Comparison of ENCODE assay signal across 15 cellular contexts in genomic region chr10:517872-518475, GRCh38.
DNase-seq lines count a peak whose midpoint lies in the region; ATAC-seq and TF ChIP-seq lines count a peak whose summit lies in the region.
"Had no signal": no experiment of that assay in that cellular context is flagged by ENCODE, and none has a peak within 500 bp of the region (broad histone marks: within the 10 kb centered on the region; RNA-seq: fewer than 3 reads in every experiment).

No MANE protein-coding gene starts in this region.

- no peak overlapping the region for H3K4me3 ChIP-seq in right cardiac atrium (ENCODE audit: low read length)
- H3K4me3 ChIP-seq in ectodermal cell (ENCODE audit: insufficient read depth, low read depth, low read length): no peak overlapping the region
- peak overlapping the region; percentile 30 for H3K4me3 ChIP-seq in trophoblast cell (ENCODE audit: low read depth, low read length)

- no peak overlapping the region for H4K91ac ChIP-seq in trophoblast cell (ENCODE audit: low read depth, low read length)

- no peak overlapping the region for H3K18ac ChIP-seq in trophoblast cell (ENCODE audit: low read length)

- H3K4me3 Mint-ChIP-seq in type B pancreatic cell: peak overlapping the region; percentile 31
- H3K4me3 Mint-ChIP-seq in activated T-helper 2 cell treated with anti-CD3 and anti-CD28 coated beads, Interferon-gamma antibody, Interleukin-2, Interleukin-4, amounts not matched to agents 10 μg/mL and 5 μg/mL and 100 μg/mL, durations not matched to agents 14 hours and 24 hours and 36 hours (ENCODE audit: low read depth): no peak overlapping the region

- H4K8ac ChIP-seq in trophoblast cell (ENCODE audit: low read depth, low read length): no peak overlapping the region

- peaks cover 5% of the 10 kb centered on the region for H3K36me3 Mint-ChIP-seq in type B pancreatic cell
- H3K36me3 Mint-ChIP-seq in activated T-helper 2 cell treated with anti-CD3 and anti-CD28 coated beads, Interferon-gamma antibody, Interleukin-2, Interleukin-4, amounts not matched to agents 10 μg/mL and 5 μg/mL and 100 μg/mL, durations not matched to agents 14 hours and 24 hours and 36 hours (ENCODE audit: low read depth): no peaks in the 10 kb centered on the region

- intact Hi-C loops in cardiac septum (cut with DNase I): loop anchor here (10.0 kb wide), 1 partner anchor 97 kb away; no protein-coding TSS in a partner anchor
- intact Hi-C loops in right cardiac atrium (cut with DNase I): loop anchor here in 1 of 4 donors (10.0 kb wide), 1 partner anchor 167 kb away; the partner anchor contains the start of gene DIP2C
- intact Hi-C loops in activated T-helper 2 cell treated with anti-CD3 and anti-CD28 coated beads, Interferon-gamma antibody, Interleukin-2, Interleukin-4, amounts not matched to agents 10 μg/mL and 5 μg/mL and 100 μg/mL, durations not matched to agents 14 hours and 24 hours and 36 hours (cut with micrococcal nuclease): loop anchor here (10.0 kb wide), 1 partner anchor 267 kb away; no protein-coding TSS in a partner anchor

- H3K27ac ChIP-seq in right cardiac atrium (ENCODE audit: low read length): no peak overlapping the region
- H3K27ac ChIP-seq in ectodermal cell (ENCODE audit: insufficient read depth, low read depth, low read length, poor library complexity, severe bottlenecking): peak overlapping the region; percentile 11
- no peak overlapping the region for H3K27ac ChIP-seq in trophoblast cell (ENCODE audit: low read depth, low read length)
- H3K27ac ChIP-seq: C4-2B had no signal

- no peaks in the 10 kb centered on the region for H3K79me2 ChIP-seq in trophoblast cell (ENCODE audit: control insufficient read depth, insufficient read depth, low read length, poor library complexity)

- peaks cover 2% of the 10 kb centered on the region for H3K4me1 ChIP-seq in right cardiac atrium (ENCODE audit: control insufficient read depth, insufficient read depth, low read length)
- peaks cover 26% of the 10 kb centered on the region for H3K4me1 ChIP-seq in ectodermal cell (ENCODE audit: control insufficient read depth, insufficient read depth, low read length)
- peaks cover 6 to 20% of the 10 kb centered on the region in 2 experiments for H3K4me1 ChIP-seq in trophoblast cell (ENCODE audit: control insufficient read depth in 1 of 2, insufficient read depth in 2 of 2, low read length in 2 of 2)

- H3K14ac ChIP-seq in trophoblast cell (ENCODE audit: low read length): no peak overlapping the region

- H3K4me1 Mint-ChIP-seq in type B pancreatic cell (ENCODE audit: unreplicated experiment): peaks cover 75% of the 10 kb centered on the region
- peaks cover 3% of the 10 kb centered on the region for H3K4me1 Mint-ChIP-seq in activated T-helper 2 cell treated with anti-CD3 and anti-CD28 coated beads, Interferon-gamma antibody, Interleukin-2, Interleukin-4, amounts not matched to agents 10 μg/mL and 5 μg/mL and 100 μg/mL, durations not matched to agents 14 hours and 24 hours and 36 hours (ENCODE audit: low read depth)

- H3K27me3 Mint-ChIP-seq in type B pancreatic cell: no peaks in the 10 kb centered on the region
- peaks cover 7% of the 10 kb centered on the region for H3K27me3 Mint-ChIP-seq in activated T-helper 2 cell treated with anti-CD3 and anti-CD28 coated beads, Interferon-gamma antibody, Interleukin-2, Interleukin-4, amounts not matched to agents 10 μg/mL and 5 μg/mL and 100 μg/mL, durations not matched to agents 14 hours and 24 hours and 36 hours (ENCODE audit: low read depth)

- H3K9ac ChIP-seq in trophoblast cell (ENCODE audit: low read length): no peak overlapping the region

- no peak overlapping the region for H3K4me2 ChIP-seq in trophoblast cell (ENCODE audit: low read length)

- H3K36me3 ChIP-seq in ectodermal cell (ENCODE audit: control insufficient read depth, insufficient read depth, low read length): no peaks in the 10 kb centered on the region
- H3K36me3 ChIP-seq in trophoblast cell (ENCODE audit: control insufficient read depth in 1 of 2, insufficient read depth in 2 of 2, low read length in 2 of 2): no peaks in the 10 kb centered on the region

- H3K9me3 ChIP-seq in right cardiac atrium (ENCODE audit: control insufficient read depth, low read length): no peaks in the 10 kb centered on the region
- no peaks in the 10 kb centered on the region for H3K9me3 ChIP-seq in ectodermal cell (ENCODE audit: control insufficient read depth, low read length)
- H3K9me3 ChIP-seq in trophoblast cell (ENCODE audit: insufficient read depth, low read depth, low read length): no peaks in the 10 kb centered on the region

- no peak for TF ChIP-seq CTCF in type B pancreatic cell (conservative IDR thresholded peaks at IDR 0.05)

- 76% methylated on average over 15 of the region's 15 CpGs for WGBS in right cardiac atrium
- WGBS in ectodermal cell, 2 experiments: 91 to 92% methylated on average over 15 of the region's 15 CpGs
- no CpG with 5 or more reads among the region's 15 CpGs for WGBS in trophoblast cell (ENCODE audit: extremely low coverage, insufficient coverage, insufficient read length)

- H2AFZ ChIP-seq in trophoblast cell (ENCODE audit: insufficient read depth, low read length, poor library complexity): no peak overlapping the region

- peak overlapping the region; percentile 46 for H3K27ac Mint-ChIP-seq in type B pancreatic cell
- no peak overlapping the region for H3K27ac Mint-ChIP-seq in activated T-helper 2 cell treated with anti-CD3 and anti-CD28 coated beads, Interferon-gamma antibody, Interleukin-2, Interleukin-4, amounts not matched to agents 10 μg/mL and 5 μg/mL and 100 μg/mL, durations not matched to agents 14 hours and 24 hours and 36 hours

- H2AK5ac ChIP-seq in trophoblast cell (ENCODE audit: low read length): no peak overlapping the region

- H2BK5ac ChIP-seq in trophoblast cell (ENCODE audit: low read depth, low read length, poor library complexity): no peak overlapping the region

- H4K12ac ChIP-seq in trophoblast cell (ENCODE audit: low read depth, low read length): no peak overlapping the region

- DNase-seq in cardiac septum (ENCODE audit: low spot score) (peak; percentile 51), right cardiac atrium (no peak), trophoblast cell (no peak), type B pancreatic cell (ENCODE audit: extremely low spot score, unreplicated experiment) (no peak), mucosa of gallbladder (ENCODE audit: low spot score) (no peak)
- DNase-seq in activated T-helper 2 cell treated with anti-CD3 and anti-CD28 coated beads, Interferon-gamma antibody, Interleukin-2, Interleukin-4, amounts not matched to agents 10 μg/mL and 5 μg/mL and 100 μg/mL, durations not matched to agents 14 hours and 24 hours and 36 hours (ENCODE audit: low spot score): no peak
- DNase-seq: EL, NCI-H1436 treated with DMSO at 0.1 percent for 48 hours, NCI-H2081 treated with DMSO at 0.1 percent for 48 hours, NCI-H2227 treated with DMSO at 0.1 percent for 48 hours, NCI-H526 treated with DMSO at 0.1 percent for 48 hours, PC-3 had no signal

- H2BK12ac ChIP-seq in trophoblast cell (ENCODE audit: low read length): no peak overlapping the region

- H3K9me3 Mint-ChIP-seq in type B pancreatic cell: no peaks in the 10 kb centered on the region
- H3K9me3 Mint-ChIP-seq in activated T-helper 2 cell treated with anti-CD3 and anti-CD28 coated beads, Interferon-gamma antibody, Interleukin-2, Interleukin-4, amounts not matched to agents 10 μg/mL and 5 μg/mL and 100 μg/mL, durations not matched to agents 14 hours and 24 hours and 36 hours: no peaks in the 10 kb centered on the region

- ATAC-seq in right cardiac atrium (no peak), HG02970 (IDR thresholded peaks at IDR 0.05; ENCODE audit: low FRiP score, unreplicated experiment) (no peak)
- ATAC-seq: PC-3 had no signal

- H3K23ac ChIP-seq in trophoblast cell (ENCODE audit: low read length): peak overlapping the region; percentile 78

- H3K27me3 ChIP-seq in right cardiac atrium (ENCODE audit: control insufficient read depth, insufficient read depth): no peaks in the 10 kb centered on the region
- no peaks in the 10 kb centered on the region for H3K27me3 ChIP-seq in ectodermal cell (ENCODE audit: control insufficient read depth, insufficient read depth, low read length, poor library complexity, severe bottlenecking)
- no peaks in the 10 kb centered on the region for H3K27me3 ChIP-seq in trophoblast cell (ENCODE audit: insufficient read depth, low read length)

- no peaks in the 10 kb centered on the region for H3K79me1 ChIP-seq in trophoblast cell (ENCODE audit: low read length)

- no peak overlapping the region for H2BK120ac ChIP-seq in trophoblast cell (ENCODE audit: insufficient read depth, low read length, poor library complexity)

- no peak overlapping the region for H3K4ac ChIP-seq in trophoblast cell (ENCODE audit: low read depth, low read length)
